In the genomic region with DNA sequence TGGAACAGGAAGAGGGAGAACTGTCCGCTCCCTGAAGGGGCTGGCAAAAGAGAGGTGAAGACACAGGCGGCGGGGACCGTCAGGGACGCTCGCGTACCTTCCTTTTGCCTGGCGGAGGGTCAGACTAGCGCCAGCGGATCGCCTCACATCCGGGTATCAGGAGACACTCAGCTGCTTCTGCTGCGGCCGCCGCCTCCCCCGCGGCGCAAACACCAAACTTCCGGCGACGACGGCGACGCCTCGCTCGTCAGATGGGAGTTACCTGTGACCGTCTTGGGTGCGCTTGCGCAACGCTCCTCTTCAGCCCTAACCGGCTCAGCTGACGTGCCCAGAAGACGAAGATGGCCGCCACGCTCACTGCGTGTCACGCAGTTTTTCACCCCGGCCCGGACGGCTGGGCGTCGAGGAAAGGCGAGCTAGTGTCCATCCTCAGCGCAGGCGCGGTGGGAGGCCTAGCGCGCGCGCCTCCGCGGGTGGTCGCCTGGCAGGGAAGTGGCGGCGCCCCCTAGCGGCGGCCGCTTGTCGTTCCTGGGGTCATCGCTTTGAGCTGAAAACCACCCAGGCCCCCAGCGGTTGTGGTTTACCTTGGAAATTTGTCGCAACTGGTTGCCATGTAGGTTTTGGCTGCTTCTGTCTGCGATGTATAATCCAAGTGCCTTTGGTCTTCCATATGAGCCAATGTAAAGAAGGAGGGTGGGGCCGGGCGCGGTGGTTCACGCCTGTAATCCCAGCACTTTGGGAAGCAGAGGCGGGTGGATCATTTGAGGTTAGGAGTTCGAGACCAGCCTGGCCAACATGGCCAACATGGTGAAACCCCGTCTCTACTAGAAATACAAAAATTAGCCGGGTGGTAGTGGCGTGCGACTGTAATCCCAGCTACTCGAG, we compare ENCODE assay signal across 8 cellular contexts. TPM values are rescaled to one million over a fixed set of nuclear protein-coding genes. Genes with fewer than 3 reads are reported as not detected.
A peak's percentile ranks its signal among the peaks of the same experiment; 100 is the strongest.
DNase-seq lines count a peak whose midpoint lies in the region; ATAC-seq, FAIRE-seq and TF ChIP-seq lines count a peak whose summit lies in the region.

A gene with protein sequence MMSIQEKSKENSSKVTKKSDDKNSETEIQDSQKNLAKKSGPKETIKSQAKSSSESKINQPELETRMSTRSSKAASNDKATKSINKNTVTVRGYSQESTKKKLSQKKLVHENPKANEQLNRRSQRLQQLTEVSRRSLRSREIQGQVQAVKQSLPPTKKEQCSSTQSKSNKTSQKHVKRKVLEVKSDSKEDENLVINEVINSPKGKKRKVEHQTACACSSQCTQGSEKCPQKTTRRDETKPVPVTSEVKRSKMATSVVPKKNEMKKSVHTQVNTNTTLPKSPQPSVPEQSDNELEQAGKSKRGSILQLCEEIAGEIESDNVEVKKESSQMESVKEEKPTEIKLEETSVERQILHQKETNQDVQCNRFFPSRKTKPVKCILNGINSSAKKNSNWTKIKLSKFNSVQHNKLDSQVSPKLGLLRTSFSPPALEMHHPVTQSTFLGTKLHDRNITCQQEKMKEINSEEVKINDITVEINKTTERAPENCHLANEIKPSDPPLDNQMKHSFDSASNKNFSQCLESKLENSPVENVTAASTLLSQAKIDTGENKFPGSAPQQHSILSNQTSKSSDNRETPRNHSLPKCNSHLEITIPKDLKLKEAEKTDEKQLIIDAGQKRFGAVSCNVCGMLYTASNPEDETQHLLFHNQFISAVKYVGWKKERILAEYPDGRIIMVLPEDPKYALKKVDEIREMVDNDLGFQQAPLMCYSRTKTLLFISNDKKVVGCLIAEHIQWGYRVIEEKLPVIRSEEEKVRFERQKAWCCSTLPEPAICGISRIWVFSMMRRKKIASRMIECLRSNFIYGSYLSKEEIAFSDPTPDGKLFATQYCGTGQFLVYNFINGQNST (minus strand): TSS at position 179 of the 885 bp plus-strand sequence. CDS start 25,861 bp downstream, outside the sequence.

- peak; percentile 84 for TF ChIP-seq POLR2A in H54 (IDR thresholded peaks at IDR 0.05; ENCODE audit: low read depth, low read length)

- H3K4me3 Mint-ChIP-seq in nephron = peak within 1 kb of the TSS; percentile 94 to 99 (median 95)
- peak within 1 kb of the TSS; percentile 95 for H3K4me3 Mint-ChIP-seq in stimulated activated naive CD8-positive, alpha-beta T cell treated with anti-CD3 and anti-CD28 coated beads, Interleukin-15, Interleukin-2, amounts not matched to agents 100 ng/mL and 50 ng/mL, for 24 hours

- FAIRE-seq in H54 (lab: Jason Lieb, UNC) = peak; percentile 73

- peak within 1 kb of the TSS; percentile 97 to 100 (median 99) for H3K27ac Mint-ChIP-seq in nephron
- peak within 1 kb of the TSS; percentile 96 for H3K27ac Mint-ChIP-seq in stimulated activated naive CD8-positive, alpha-beta T cell treated with anti-CD3 and anti-CD28 coated beads, Interleukin-15, Interleukin-2, amounts not matched to agents 100 ng/mL and 50 ng/mL, for 24 hours

- no peaks in the 10 kb centered on the region for H3K27me3 ChIP-seq in RWPE2 (ENCODE audit: insufficient read depth, poor library complexity, severe bottlenecking)

- H3K4me3 ChIP-seq in RWPE2 (ENCODE audit: severe bottlenecking) (peak within 1 kb of the TSS; percentile 77), fibroblast of pulmonary artery (replicated peaks; ENCODE audit: low read depth, low read length) (peak within 1 kb of the TSS; percentile 99)

- peaks cover 14% of the 10 kb centered on the region for H3K4me1 ChIP-seq in RWPE2 (ENCODE audit: insufficient read depth, poor library complexity, severe bottlenecking)

- ATAC-seq in RWPE2 (ENCODE audit: low read depth) = peak; percentile 81

- H3K9me3 ChIP-seq in RWPE2 (ENCODE audit: severe bottlenecking) = no peaks in the 10 kb centered on the region

- peaks cover 4% of the 10 kb centered on the region for H3K36me3 ChIP-seq in RWPE2 (ENCODE audit: low read depth)

- TF ChIP-seq CTCF in RWPE2 (IDR thresholded peaks at IDR 0.05; ENCODE audit: poor library complexity, severe bottlenecking) (peak; percentile 98), fibroblast of pulmonary artery (IDR thresholded peaks at IDR 0.05; ENCODE audit: low read length, missing control alignments) (peak; percentile 54), nephron (IDR thresholded peaks at IDR 0.05; ENCODE audit: unreplicated experiment in 3 of 3) (peak; percentile 98)

- peak; percentile 93 for DNase-seq in G401 (ENCODE audit: low spot score)
- DNase-seq in H54 (ENCODE audit: insufficient read length, low spot score) = peak; percentile 82
- peak; percentile 99 for DNase-seq in LoVo (ENCODE audit: low spot score)
- DNase-seq in RWPE2 (ENCODE audit: low spot score) = peak; percentile 98
- peak; percentile 90 for DNase-seq in activated T-helper 9 cell treated with anti-CD3 and anti-CD28 coated beads, Interleukin-2, amount 50 U/mL, for 16 hours (ENCODE audit: low read depth)
- DNase-seq in fibroblast of pulmonary artery (ENCODE audit: low read depth) = peak; percentile 99

- H3K27me3 Mint-ChIP-seq in nephron (ENCODE audit: low read depth) = no peaks in the 10 kb centered on the region
- no peaks in the 10 kb centered on the region for H3K27me3 Mint-ChIP-seq in stimulated activated naive CD8-positive, alpha-beta T cell treated with anti-CD3 and anti-CD28 coated beads, Interleukin-15, Interleukin-2, amounts not matched to agents 100 ng/mL and 50 ng/mL, for 24 hours

- in situ Hi-C loops in G401 (cut with HindIII; ENCODE audit: low sequenced_read_pairs) = no loop called here

- peaks cover 9% of the 10 kb centered on the region for H3K36me3 Mint-ChIP-seq in nephron (ENCODE audit: low read depth)
- peaks cover 4% of the 10 kb centered on the region for H3K36me3 Mint-ChIP-seq in stimulated activated naive CD8-positive, alpha-beta T cell treated with anti-CD3 and anti-CD28 coated beads, Interleukin-15, Interleukin-2, amounts not matched to agents 100 ng/mL and 50 ng/mL, for 24 hours (ENCODE audit: low read depth)

- H3K9me3 Mint-ChIP-seq in nephron = no peaks in the 10 kb centered on the region
- H3K9me3 Mint-ChIP-seq in stimulated activated naive CD8-positive, alpha-beta T cell treated with anti-CD3 and anti-CD28 coated beads, Interleukin-15, Interleukin-2, amounts not matched to agents 100 ng/mL and 50 ng/mL, for 24 hours = no peaks in the 10 kb centered on the region

- H3K4me1 Mint-ChIP-seq in nephron = peaks cover 15% of the 10 kb centered on the region
- H3K4me1 Mint-ChIP-seq in stimulated activated naive CD8-positive, alpha-beta T cell treated with anti-CD3 and anti-CD28 coated beads, Interleukin-15, Interleukin-2, amounts not matched to agents 100 ng/mL and 50 ng/mL, for 24 hours (ENCODE audit: low read depth) = peaks cover 48% of the 10 kb centered on the region

- peak within 1 kb of the TSS; percentile 83 for H3K27ac ChIP-seq in RWPE2 (ENCODE audit: poor library complexity, severe bottlenecking)

RNA-seq across cellular contexts. Expression of the gene that starts here (rescaled TPM):
- total RNA-seq in G401 (2014; rRNA removed; shearing (Covaris generic)) = 21.6 and 27.9 TPM in 2 replicates

Comparison
In these comparisons a context has a peak if more than half of its experiments do, and no peak if none do; other contexts are left out.
1. Peak in every context shown above with its lines: DNase-seq, ATAC-seq, H3K4me3 ChIP-seq and H3K27ac ChIP-seq.